ENCODE assay signal across 8 cellular contexts in genomic region chr3:177358085-177358967, GRCh38.
DNase-seq lines count a peak whose midpoint lies in the region; ATAC-seq and TF ChIP-seq lines count a peak whose summit lies in the region.

No MANE protein-coding gene starts in this region.

- TF ChIP-seq POLR2A in erythroblast (IDR thresholded peaks at IDR 0.05; ENCODE audit: low read length): no peak

- peak overlapping the region; percentile 51 for H3K4me3 ChIP-seq in ACC112 (ENCODE audit: low read depth, low read length)
- H3K4me3 ChIP-seq in muscle layer of duodenum (ENCODE audit: low read depth in 1 of 2, low read length in 2 of 2): peak overlapping the region; percentile 47 to 59

- H2AFZ ChIP-seq in ACC112 (ENCODE audit: low read length, unreplicated experiment): peak overlapping the region; percentile 78

- H3K27ac ChIP-seq in ACC112 (ENCODE audit: low read depth, low read length) (peak overlapping the region; percentile 90), muscle layer of duodenum (ENCODE audit: low read length) (peak overlapping the region; percentile 97)

- H3K36me3 ChIP-seq in ACC112 (ENCODE audit: insufficient read depth, low read length): no peaks in the 10 kb centered on the region
- no peaks in the 10 kb centered on the region for H3K36me3 ChIP-seq in muscle layer of duodenum (ENCODE audit: control insufficient read depth in 1 of 2, insufficient read depth in 2 of 2, low read length in 2 of 2)

- H3K4me1 ChIP-seq in ACC112 (ENCODE audit: control insufficient read depth, insufficient read depth, low read length, unreplicated experiment) (peaks cover 44% of the 10 kb centered on the region), muscle layer of duodenum (ENCODE audit: control insufficient read depth in 1 of 2, insufficient read depth in 2 of 2, low read length in 2 of 2) (peaks cover 37 to 48% of the 10 kb centered on the region in 2 donors)

- H3K79me2 ChIP-seq in ACC112 (ENCODE audit: control insufficient read depth, insufficient read depth, low read length, unreplicated experiment): no peaks in the 10 kb centered on the region

- H3K9me3 ChIP-seq in muscle layer of duodenum (ENCODE audit: control insufficient read depth in 1 of 2, low read length in 2 of 2): no peaks in the 10 kb centered on the region

- ATAC-seq in GM18867 (IDR thresholded peaks at IDR 0.05; ENCODE audit: unreplicated experiment): peak; percentile 53
- ATAC-seq in HG03095 (IDR thresholded peaks at IDR 0.05; ENCODE audit: unreplicated experiment): peak; percentile 46

- no peaks in the 10 kb centered on the region for H3K27me3 ChIP-seq in ACC112 (ENCODE audit: insufficient read depth, low read length)
- no peaks in the 10 kb centered on the region for H3K27me3 ChIP-seq in muscle layer of duodenum (ENCODE audit: low read depth, low read length)

- DNase-seq in NOMO-1 treated with dmso at 0.1 percent for 144 hours (lab: John Stamatoyannopoulos, UW; ENCODE audit: unreplicated experiment): peak; percentile 91
- DNase-seq in activated CD8-positive, alpha-beta memory T cell treated with anti-CD3 and anti-CD28 coated beads, Interleukin-2, amount 50 U/mL, for 48 hours: peak; percentile 77
- peak; percentile 86 to 89 for DNase-seq in erythroblast (lab: John Stamatoyannopoulos, UW)
- DNase-seq in stromal cell of bone marrow (ENCODE audit: low read depth): peak; percentile 77

Comparison
In these comparisons a context has a peak if more than half of its experiments do, and no peak if none do; other contexts are left out.
1. Peak in every context shown above with its lines: DNase-seq, ATAC-seq, H3K4me3 ChIP-seq and H3K27ac ChIP-seq.